ENCODE assay signal across 1 cellular context in the genomic region with DNA sequence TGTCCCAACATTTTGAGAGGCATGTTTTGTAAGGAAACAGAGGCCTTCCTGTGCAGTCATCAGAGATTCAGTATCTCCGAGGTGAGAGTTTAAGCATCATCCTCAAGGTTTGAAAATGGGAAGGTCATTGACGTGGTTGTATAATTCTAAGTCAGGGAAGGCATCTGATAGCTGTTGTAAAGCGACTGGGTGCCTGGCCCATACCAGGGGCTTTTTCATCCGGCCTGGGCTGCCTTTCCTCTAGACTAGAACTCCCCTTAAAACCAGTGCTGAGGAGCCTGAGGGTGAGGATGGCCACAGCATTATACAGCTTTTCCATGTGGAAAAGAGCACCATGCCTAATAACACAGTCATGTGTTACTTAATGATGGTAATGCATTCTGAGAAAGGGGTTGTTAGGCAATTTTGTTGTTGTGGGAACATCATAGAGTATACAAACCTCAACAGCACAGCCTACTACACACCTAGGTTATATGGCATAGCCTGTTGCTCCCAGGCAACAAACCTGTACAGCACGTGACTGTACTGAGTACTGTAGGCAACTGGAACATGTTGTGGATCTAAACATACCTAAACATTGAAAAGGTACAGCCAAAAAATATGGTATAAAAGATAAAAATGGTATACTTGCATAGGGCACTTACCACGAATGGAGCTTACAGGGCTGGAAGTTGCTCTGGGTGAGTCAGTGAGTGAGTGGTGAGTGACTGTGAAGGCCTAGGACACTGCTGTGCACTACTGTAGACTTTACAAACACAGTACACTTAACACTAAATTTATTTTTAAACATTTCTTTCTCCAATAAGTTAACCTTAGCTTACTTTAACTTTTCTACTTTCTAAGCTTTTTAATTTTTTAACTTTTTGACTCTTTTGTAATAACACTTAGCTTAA.
TF ChIP-seq lines count a peak whose summit lies in the region.

No MANE protein-coding gene starts in this region.

TF ChIP-seq in SK-N-SH, 30 proteins besides CTCF, POLR2A, EP300 and RAD21 (continued from another document):
- TF ChIP-seq, protein P1, sequence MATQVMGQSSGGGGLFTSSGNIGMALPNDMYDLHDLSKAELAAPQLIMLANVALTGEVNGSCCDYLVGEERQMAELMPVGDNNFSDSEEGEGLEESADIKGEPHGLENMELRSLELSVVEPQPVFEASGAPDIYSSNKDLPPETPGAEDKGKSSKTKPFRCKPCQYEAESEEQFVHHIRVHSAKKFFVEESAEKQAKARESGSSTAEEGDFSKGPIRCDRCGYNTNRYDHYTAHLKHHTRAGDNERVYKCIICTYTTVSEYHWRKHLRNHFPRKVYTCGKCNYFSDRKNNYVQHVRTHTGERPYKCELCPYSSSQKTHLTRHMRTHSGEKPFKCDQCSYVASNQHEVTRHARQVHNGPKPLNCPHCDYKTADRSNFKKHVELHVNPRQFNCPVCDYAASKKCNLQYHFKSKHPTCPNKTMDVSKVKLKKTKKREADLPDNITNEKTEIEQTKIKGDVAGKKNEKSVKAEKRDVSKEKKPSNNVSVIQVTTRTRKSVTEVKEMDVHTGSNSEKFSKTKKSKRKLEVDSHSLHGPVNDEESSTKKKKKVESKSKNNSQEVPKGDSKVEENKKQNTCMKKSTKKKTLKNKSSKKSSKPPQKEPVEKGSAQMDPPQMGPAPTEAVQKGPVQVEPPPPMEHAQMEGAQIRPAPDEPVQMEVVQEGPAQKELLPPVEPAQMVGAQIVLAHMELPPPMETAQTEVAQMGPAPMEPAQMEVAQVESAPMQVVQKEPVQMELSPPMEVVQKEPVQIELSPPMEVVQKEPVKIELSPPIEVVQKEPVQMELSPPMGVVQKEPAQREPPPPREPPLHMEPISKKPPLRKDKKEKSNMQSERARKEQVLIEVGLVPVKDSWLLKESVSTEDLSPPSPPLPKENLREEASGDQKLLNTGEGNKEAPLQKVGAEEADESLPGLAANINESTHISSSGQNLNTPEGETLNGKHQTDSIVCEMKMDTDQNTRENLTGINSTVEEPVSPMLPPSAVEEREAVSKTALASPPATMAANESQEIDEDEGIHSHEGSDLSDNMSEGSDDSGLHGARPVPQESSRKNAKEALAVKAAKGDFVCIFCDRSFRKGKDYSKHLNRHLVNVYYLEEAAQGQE (IDR thresholded peaks at IDR 0.05; ENCODE audit: low read depth, low read length), result no peak
- TF ChIP-seq, protein P2, sequence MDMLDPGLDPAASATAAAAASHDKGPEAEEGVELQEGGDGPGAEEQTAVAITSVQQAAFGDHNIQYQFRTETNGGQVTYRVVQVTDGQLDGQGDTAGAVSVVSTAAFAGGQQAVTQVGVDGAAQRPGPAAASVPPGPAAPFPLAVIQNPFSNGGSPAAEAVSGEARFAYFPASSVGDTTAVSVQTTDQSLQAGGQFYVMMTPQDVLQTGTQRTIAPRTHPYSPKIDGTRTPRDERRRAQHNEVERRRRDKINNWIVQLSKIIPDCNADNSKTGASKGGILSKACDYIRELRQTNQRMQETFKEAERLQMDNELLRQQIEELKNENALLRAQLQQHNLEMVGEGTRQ (IDR thresholded peaks at IDR 0.05; ENCODE audit: borderline replicate concordance, low read depth, low read length), result no peak
- TF ChIP-seq EZH2phosphoT487 (IDR thresholded peaks at IDR 0.05; ENCODE audit: borderline replicate concordance, low read depth), result no peak
- no peak for TF ChIP-seq RCOR1 (IDR thresholded peaks at IDR 0.05; ENCODE audit: low read length)
- no peak for TF ChIP-seq RXRA (IDR thresholded peaks at IDR 0.05; ENCODE audit: borderline replicate concordance, low read depth)
- no peak for TF ChIP-seq JUND (IDR thresholded peaks at IDR 0.05)
- no peak for TF ChIP-seq FOXJ3 (CRISPR knock-in tag; IDR thresholded peaks at IDR 0.05)
- TF ChIP-seq, protein P3, sequence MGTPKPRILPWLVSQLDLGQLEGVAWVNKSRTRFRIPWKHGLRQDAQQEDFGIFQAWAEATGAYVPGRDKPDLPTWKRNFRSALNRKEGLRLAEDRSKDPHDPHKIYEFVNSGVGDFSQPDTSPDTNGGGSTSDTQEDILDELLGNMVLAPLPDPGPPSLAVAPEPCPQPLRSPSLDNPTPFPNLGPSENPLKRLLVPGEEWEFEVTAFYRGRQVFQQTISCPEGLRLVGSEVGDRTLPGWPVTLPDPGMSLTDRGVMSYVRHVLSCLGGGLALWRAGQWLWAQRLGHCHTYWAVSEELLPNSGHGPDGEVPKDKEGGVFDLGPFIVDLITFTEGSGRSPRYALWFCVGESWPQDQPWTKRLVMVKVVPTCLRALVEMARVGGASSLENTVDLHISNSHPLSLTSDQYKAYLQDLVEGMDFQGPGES (IDR thresholded peaks at IDR 0.05; ENCODE audit: low read depth, low read length), result no peak
- no peak for TF ChIP-seq FOSL2 (IDR thresholded peaks at IDR 0.05; ENCODE audit: borderline replicate concordance, low read depth)
- no peak for TF ChIP-seq TCF12 (IDR thresholded peaks at IDR 0.05)
- no peak for TF ChIP-seq CHD2 (IDR thresholded peaks at IDR 0.05; ENCODE audit: low read length, partially characterized antibody)
- TF ChIP-seq NFIC (IDR thresholded peaks at IDR 0.05; ENCODE audit: borderline replicate concordance), result no peak
- TF ChIP-seq MEF2A (IDR thresholded peaks at IDR 0.05; ENCODE audit: borderline replicate concordance, low read depth), result no peak
- TF ChIP-seq POLR2AphosphoS5 (IDR thresholded peaks at IDR 0.05; ENCODE audit: low read depth, low read length), result no peak
- no peak for TF ChIP-seq TAF1 (IDR thresholded peaks at IDR 0.05; ENCODE audit: borderline replicate concordance, low read depth, low read length)
- TF ChIP-seq YY1 (IDR thresholded peaks at IDR 0.05; ENCODE audit: low read depth), result no peak
- no peak for TF ChIP-seq RFX5 (IDR thresholded peaks at IDR 0.05; ENCODE audit: low read length)
- TF ChIP-seq, protein P4, sequence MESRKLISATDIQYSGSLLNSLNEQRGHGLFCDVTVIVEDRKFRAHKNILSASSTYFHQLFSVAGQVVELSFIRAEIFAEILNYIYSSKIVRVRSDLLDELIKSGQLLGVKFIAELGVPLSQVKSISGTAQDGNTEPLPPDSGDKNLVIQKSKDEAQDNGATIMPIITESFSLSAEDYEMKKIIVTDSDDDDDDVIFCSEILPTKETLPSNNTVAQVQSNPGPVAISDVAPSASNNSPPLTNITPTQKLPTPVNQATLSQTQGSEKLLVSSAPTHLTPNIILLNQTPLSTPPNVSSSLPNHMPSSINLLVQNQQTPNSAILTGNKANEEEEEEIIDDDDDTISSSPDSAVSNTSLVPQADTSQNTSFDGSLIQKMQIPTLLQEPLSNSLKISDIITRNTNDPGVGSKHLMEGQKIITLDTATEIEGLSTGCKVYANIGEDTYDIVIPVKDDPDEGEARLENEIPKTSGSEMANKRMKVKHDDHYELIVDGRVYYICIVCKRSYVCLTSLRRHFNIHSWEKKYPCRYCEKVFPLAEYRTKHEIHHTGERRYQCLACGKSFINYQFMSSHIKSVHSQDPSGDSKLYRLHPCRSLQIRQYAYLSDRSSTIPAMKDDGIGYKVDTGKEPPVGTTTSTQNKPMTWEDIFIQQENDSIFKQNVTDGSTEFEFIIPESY (IDR thresholded peaks at IDR 0.05; ENCODE audit: borderline replicate concordance, low read depth), result no peak
TF ChIP-seq in SK-N-SH: peak in this region for 0.
